Comparison of ENCODE assay signal across 2 cellular contexts in the genomic region with DNA sequence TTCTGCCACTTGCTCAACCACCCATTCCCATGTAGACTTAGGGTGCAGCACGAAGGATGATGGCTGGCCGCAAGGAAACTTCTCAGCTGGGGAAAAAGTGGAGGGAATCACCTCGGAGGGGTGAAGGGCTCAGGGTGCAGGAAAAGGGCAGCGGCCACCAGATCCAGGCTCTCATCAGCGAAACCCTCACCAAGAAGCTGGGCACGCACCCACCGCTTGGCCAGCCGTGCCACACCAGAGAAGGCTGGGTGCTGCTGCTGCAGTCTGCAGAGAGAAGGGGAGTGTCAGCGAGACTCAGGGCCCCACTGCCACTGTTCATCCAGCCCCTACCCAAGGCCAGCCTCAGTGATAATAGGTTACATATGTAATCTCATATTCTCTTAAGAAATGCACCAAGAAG.
TF ChIP-seq lines count a peak whose summit lies in the region.

No MANE protein-coding gene starts in this region.

TF ChIP-seq in SK-N-SH, 30 proteins besides CTCF, POLR2A, EP300 and RAD21:
- TF ChIP-seq NFIC (IDR thresholded peaks at IDR 0.05; ENCODE audit: borderline replicate concordance) = no peak
- TF ChIP-seq, protein P1, sequence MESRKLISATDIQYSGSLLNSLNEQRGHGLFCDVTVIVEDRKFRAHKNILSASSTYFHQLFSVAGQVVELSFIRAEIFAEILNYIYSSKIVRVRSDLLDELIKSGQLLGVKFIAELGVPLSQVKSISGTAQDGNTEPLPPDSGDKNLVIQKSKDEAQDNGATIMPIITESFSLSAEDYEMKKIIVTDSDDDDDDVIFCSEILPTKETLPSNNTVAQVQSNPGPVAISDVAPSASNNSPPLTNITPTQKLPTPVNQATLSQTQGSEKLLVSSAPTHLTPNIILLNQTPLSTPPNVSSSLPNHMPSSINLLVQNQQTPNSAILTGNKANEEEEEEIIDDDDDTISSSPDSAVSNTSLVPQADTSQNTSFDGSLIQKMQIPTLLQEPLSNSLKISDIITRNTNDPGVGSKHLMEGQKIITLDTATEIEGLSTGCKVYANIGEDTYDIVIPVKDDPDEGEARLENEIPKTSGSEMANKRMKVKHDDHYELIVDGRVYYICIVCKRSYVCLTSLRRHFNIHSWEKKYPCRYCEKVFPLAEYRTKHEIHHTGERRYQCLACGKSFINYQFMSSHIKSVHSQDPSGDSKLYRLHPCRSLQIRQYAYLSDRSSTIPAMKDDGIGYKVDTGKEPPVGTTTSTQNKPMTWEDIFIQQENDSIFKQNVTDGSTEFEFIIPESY (IDR thresholded peaks at IDR 0.05; ENCODE audit: borderline replicate concordance, low read depth) = no peak
- TF ChIP-seq, protein P2, sequence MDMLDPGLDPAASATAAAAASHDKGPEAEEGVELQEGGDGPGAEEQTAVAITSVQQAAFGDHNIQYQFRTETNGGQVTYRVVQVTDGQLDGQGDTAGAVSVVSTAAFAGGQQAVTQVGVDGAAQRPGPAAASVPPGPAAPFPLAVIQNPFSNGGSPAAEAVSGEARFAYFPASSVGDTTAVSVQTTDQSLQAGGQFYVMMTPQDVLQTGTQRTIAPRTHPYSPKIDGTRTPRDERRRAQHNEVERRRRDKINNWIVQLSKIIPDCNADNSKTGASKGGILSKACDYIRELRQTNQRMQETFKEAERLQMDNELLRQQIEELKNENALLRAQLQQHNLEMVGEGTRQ (IDR thresholded peaks at IDR 0.05; ENCODE audit: borderline replicate concordance, low read depth, low read length) = no peak
TF ChIP-seq in SK-N-SH: peak in this region for 0.

TF ChIP-seq in SK-N-SH treated with all-trans-retinoic acid at 6 μM for 48 hours, 23 proteins besides CTCF, POLR2A, EP300 and RAD21:
- TF ChIP-seq RARB (CRISPR knock-in tag; IDR thresholded peaks at IDR 0.05) = no peak
- TF ChIP-seq ZC3H10 (CRISPR knock-in tag; IDR thresholded peaks at IDR 0.05) = no peak
- TF ChIP-seq ESRRG (CRISPR knock-in tag; IDR thresholded peaks at IDR 0.05) = no peak
- no peak for TF ChIP-seq ISL1 (CRISPR knock-in tag; IDR thresholded peaks at IDR 0.05)
- no peak for TF ChIP-seq ZNF565 (CRISPR knock-in tag; conservative IDR thresholded peaks at IDR 0.05; ENCODE audit: low read depth)
- TF ChIP-seq ARNTL (CRISPR knock-in tag; IDR thresholded peaks at IDR 0.05; ENCODE audit: borderline replicate concordance, low read depth) = no peak
